27 cellular contexts compared by ENCODE assay signal in genomic region chr16:4604401-4604800, GRCh38. TPM values are rescaled to one million over a fixed set of nuclear protein-coding genes. Genes with fewer than 3 reads are reported as not detected.
"Had no signal": no experiment of that assay in that cellular context is flagged by ENCODE, and none has a peak within 500 bp of the region (broad histone marks: within the 10 kb centered on the region; RNA-seq: fewer than 3 reads in every experiment).

No MANE protein-coding gene starts in this region.

- ATAC-seq: esophagus mucosa; naive thymus-derived CD4-positive, alpha-beta T cell; stimulated activated memory B cell treated with anti-CD40 and anti-IgM and Interleukin-4, amounts not matched to agents 10 μg/mL and 1 μg/mL and 100 μg/mL, for 72 hours; stimulated activated naive CD8-positive, alpha-beta T cell treated with anti-CD3 and anti-CD28 coated beads, Interleukin-15, Interleukin-2, amounts not matched to agents 100 U/mL and 50 U/mL, for 24 hours had no signal

- H3K27ac ChIP-seq: epithelial cell of prostate, gastrocnemius medialis, left lung, neural progenitor cell, prostate gland, right atrium auricular region, sigmoid colon, testis, tibial artery, upper lobe of left lung had no signal

- H3K4me1 ChIP-seq: prostate gland, testis had no signal

- H3K9me3 Mint-ChIP-seq: naive thymus-derived CD4-positive, alpha-beta T cell; nephron; neural progenitor cell; stimulated activated memory B cell treated with anti-CD40 and anti-IgM and Interleukin-4, amounts not matched to agents 10 μg/mL and 1 μg/mL and 100 μg/mL, for 72 hours had no signal

- H3K4me1 Mint-ChIP-seq: stimulated activated memory B cell treated with anti-CD40 and anti-IgM and Interleukin-4, amounts not matched to agents 10 μg/mL and 1 μg/mL and 100 μg/mL, for 72 hours had no signal

- H3K9ac ChIP-seq: neural progenitor cell had no signal

- H3K27me3 Mint-ChIP-seq: stimulated activated memory B cell treated with anti-CD40 and anti-IgM and Interleukin-4, amounts not matched to agents 10 μg/mL and 1 μg/mL and 100 μg/mL, for 72 hours had no signal

- H3K4me3 Mint-ChIP-seq: naive thymus-derived CD4-positive, alpha-beta T cell; nephron; neural progenitor cell; stimulated activated memory B cell treated with anti-CD40 and anti-IgM and Interleukin-4, amounts not matched to agents 10 μg/mL and 1 μg/mL and 100 μg/mL, for 72 hours had no signal

- H3K4me3 ChIP-seq: gastrocnemius medialis, left lung, neural progenitor cell, prostate gland, right atrium auricular region, sigmoid colon, testis, tibial artery, upper lobe of left lung had no signal

- H3K27ac Mint-ChIP-seq: naive thymus-derived CD4-positive, alpha-beta T cell; nephron; neural progenitor cell; stimulated activated memory B cell treated with anti-CD40 and anti-IgM and Interleukin-4, amounts not matched to agents 10 μg/mL and 1 μg/mL and 100 μg/mL, for 72 hours had no signal

- H3K36me3 ChIP-seq: neural progenitor cell had no signal

- H3K27me3 ChIP-seq: neural progenitor cell, right atrium auricular region, testis, upper lobe of left lung had no signal

- H3K36me3 Mint-ChIP-seq: naive thymus-derived CD4-positive, alpha-beta T cell; neural progenitor cell had no signal

- H3K9me3 ChIP-seq: gastrocnemius medialis, left lung, prostate gland, right atrium auricular region, sigmoid colon, testis, tibial artery, upper lobe of left lung had no signal

- H2AFZ ChIP-seq: neural progenitor cell had no signal

- DNase-seq: cortex of kidney; foreskin fibroblast; gastrocnemius medialis; head of caudate nucleus; kidney; left cardiac atrium; left lung; mesendoderm; midbrain; naive thymus-derived CD4-positive, alpha-beta T cell; sigmoid colon; stimulated activated CD4-positive, alpha-beta T cell treated with anti-CD3 and anti-CD28 coated beads, Interleukin-4, amount 100 ng/mL, for 4 hours; stimulated activated naive CD8-positive, alpha-beta T cell treated with anti-CD3 and anti-CD28 coated beads, Interleukin-15, Interleukin-2, amounts not matched to agents 100 U/mL and 50 U/mL, for 24 hours; substantia nigra; testis; tibial artery had no signal

- H3K4me2 ChIP-seq: neural progenitor cell had no signal

RNA-seq across cellular contexts. Expression of gene C16orf96, which starts 48.3 kb away (rescaled TPM):
- total RNA-seq: dermis microvascular lymphatic vessel endothelial cell, glomerular endothelial cell, lung microvascular endothelial cell had no signal
- polyA plus RNA-seq: naive thymus-derived CD4-positive, alpha-beta T cell had no signal
